ENCODE assay signal across 28 cellular contexts in the genomic region with DNA sequence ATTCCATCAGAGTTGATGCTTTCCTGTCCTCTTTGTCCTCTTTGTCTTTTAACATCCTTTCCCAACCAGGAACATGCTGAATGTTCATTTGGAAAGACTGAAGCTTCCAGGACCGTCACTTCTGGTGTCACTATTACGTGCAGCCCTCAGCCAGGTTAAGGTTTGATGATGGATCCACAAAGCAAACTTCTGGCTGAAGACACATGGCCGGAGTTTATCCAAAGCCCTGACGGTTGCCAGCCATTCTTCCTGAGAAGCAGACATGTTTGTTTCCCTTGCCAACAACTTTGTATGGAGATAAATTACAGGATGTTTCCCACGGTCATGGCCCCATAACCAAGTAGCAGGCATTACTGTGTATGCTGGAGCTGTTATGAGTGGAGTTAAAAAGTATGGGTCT.
"Had no signal": no experiment of that assay in that cellular context is flagged by ENCODE, and none has a peak within 500 bp of the region (broad histone marks: within the 10 kb centered on the region; RNA-seq: fewer than 3 reads in every experiment).

No MANE protein-coding gene starts in this region.

- H3K4me3 ChIP-seq: adrenal gland, body of pancreas, cardiac muscle cell, coronary artery, gastrocnemius medialis had no signal

- H3K9me3 ChIP-seq: adrenal gland, body of pancreas, gastrocnemius medialis had no signal

- H3K27me3 ChIP-seq: adrenal gland, cardiac muscle cell, foreskin keratinocyte, gastrocnemius medialis had no signal

- H3K27ac ChIP-seq: adrenal gland, body of pancreas, cardiac muscle cell, coronary artery, foreskin keratinocyte, gastrocnemius medialis, WERI-Rb-1 had no signal

- DNase-seq: activated B cell treated with CpG ODN at 0.5 μM for 24 hours; activated CD4-positive, alpha-beta memory T cell treated with anti-CD3 and anti-CD28 coated beads for 36 hours; activated CD4-positive, alpha-beta T cell treated with anti-CD3 and anti-CD28 coated beads for 36 hours; activated CD4-positive, alpha-beta T cell treated with anti-CD3 and anti-CD28 coated beads, Interleukin-2, amount 10 ng/mL, durations not matched to agents 24 days and 14 days; activated CD4-positive, CD25-positive, alpha-beta regulatory T cell treated with anti-CD3 and anti-CD28 coated beads, Interleukin-2, amount 50 U/mL, for 72 hours; activated CD8-positive, alpha-beta memory T cell treated with anti-CD3 and anti-CD28 coated beads, Interleukin-2, amount 10 ng/mL, durations not matched to agents 7 days and 5 days; activated CD8-positive, alpha-beta memory T cell treated with anti-CD3 and anti-CD28 coated beads, Interleukin-2, amount 50 U/mL, for 4 hours; activated CD8-positive, alpha-beta T cell treated with anti-CD3 and anti-CD28 coated beads, Interleukin-2, amount 10 ng/mL, durations not matched to agents 7 days and 5 days; activated effector memory CD4-positive, alpha-beta T cell treated with anti-CD3 and anti-CD28 coated beads, Interleukin-2, amount 50 U/mL, for 16 hours; activated naive CD4-positive, alpha-beta T cell treated with anti-CD3 and anti-CD28 coated beads for 36 hours; activated naive CD8-positive, alpha-beta T cell treated with anti-CD3 and anti-CD28 coated beads for 36 hours; activated naive CD8-positive, alpha-beta T cell treated with anti-CD3 and anti-CD28 coated beads, Interleukin-2, amount 50 U/mL, for 24 hours; activated T-cell treated with anti-CD3 and anti-CD28 coated beads, Interleukin-2, amount 50 U/mL, for 1 hour; activated T-cell treated with anti-CD3 and anti-CD28 coated beads, Interleukin-2, amount 50 U/mL, for 48 hours; adrenal gland; amygdala; aorta; body of pancreas; effector CD8-positive, alpha-beta T cell; foreskin keratinocyte; gastrocnemius medialis; T-helper 1 cell; T-helper 17 cell; T1000; WERI-Rb-1 had no signal

- H3K36me3 ChIP-seq: adrenal gland, cardiac muscle cell, gastrocnemius medialis, WERI-Rb-1 had no signal

- ATAC-seq: activated CD4-positive, alpha-beta T cell treated with anti-CD3 and anti-CD28 coated beads for 36 hours; activated CD8-positive, alpha-beta memory T cell treated with anti-CD3 and anti-CD28 coated beads, Interleukin-2, amount 10 ng/mL, durations not matched to agents 7 days and 5 days; activated CD8-positive, alpha-beta T cell treated with anti-CD3 and anti-CD28 coated beads, Interleukin-2, amount 10 ng/mL, durations not matched to agents 7 days and 5 days; activated naive CD8-positive, alpha-beta T cell treated with anti-CD3 and anti-CD28 coated beads, Interleukin-2, amount 50 U/mL, for 24 hours; body of pancreas; esophagus mucosa; foreskin keratinocyte; gastrocnemius medialis; T-helper 17 cell had no signal
